In the genomic region with DNA sequence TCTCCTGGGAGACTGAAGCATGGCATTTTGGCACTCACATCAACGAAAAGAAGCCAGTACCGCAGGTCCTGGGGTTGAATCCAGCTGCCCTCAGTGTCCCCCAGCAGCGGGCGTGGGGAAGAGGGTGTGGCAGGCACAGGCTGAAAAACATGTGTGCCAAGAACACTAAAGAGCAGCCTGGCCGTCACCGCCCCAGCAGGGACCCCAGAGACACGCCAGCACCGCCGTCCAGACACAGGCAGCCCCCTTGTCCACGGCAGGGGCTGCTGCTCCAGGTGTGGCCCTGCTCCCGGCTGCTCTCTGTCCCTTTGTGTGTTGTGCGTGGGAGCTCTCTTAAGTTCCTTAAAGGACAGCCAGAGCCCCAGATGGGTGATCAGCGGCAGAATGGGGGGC, we compare ENCODE assay signal across 1 cellular context.
TF ChIP-seq lines count a peak whose summit lies in the region.

No MANE protein-coding gene starts in this region.

TF ChIP-seq in A549, 52 proteins besides CTCF, POLR2A, EP300 and RAD21 (continued from another document):
- TF ChIP-seq, protein P1, sequence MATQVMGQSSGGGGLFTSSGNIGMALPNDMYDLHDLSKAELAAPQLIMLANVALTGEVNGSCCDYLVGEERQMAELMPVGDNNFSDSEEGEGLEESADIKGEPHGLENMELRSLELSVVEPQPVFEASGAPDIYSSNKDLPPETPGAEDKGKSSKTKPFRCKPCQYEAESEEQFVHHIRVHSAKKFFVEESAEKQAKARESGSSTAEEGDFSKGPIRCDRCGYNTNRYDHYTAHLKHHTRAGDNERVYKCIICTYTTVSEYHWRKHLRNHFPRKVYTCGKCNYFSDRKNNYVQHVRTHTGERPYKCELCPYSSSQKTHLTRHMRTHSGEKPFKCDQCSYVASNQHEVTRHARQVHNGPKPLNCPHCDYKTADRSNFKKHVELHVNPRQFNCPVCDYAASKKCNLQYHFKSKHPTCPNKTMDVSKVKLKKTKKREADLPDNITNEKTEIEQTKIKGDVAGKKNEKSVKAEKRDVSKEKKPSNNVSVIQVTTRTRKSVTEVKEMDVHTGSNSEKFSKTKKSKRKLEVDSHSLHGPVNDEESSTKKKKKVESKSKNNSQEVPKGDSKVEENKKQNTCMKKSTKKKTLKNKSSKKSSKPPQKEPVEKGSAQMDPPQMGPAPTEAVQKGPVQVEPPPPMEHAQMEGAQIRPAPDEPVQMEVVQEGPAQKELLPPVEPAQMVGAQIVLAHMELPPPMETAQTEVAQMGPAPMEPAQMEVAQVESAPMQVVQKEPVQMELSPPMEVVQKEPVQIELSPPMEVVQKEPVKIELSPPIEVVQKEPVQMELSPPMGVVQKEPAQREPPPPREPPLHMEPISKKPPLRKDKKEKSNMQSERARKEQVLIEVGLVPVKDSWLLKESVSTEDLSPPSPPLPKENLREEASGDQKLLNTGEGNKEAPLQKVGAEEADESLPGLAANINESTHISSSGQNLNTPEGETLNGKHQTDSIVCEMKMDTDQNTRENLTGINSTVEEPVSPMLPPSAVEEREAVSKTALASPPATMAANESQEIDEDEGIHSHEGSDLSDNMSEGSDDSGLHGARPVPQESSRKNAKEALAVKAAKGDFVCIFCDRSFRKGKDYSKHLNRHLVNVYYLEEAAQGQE (IDR thresholded peaks at IDR 0.05), result no peak
- no peak for TF ChIP-seq CBX8 (IDR thresholded peaks at IDR 0.05)
- no peak for TF ChIP-seq NR3C1 (IDR thresholded peaks at IDR 0.05)
- no peak for TF ChIP-seq NFE2L2 (conservative IDR thresholded peaks at IDR 0.05; ENCODE audit: low read length)
- TF ChIP-seq TP53 (CRISPR knock-in tag; IDR thresholded peaks at IDR 0.05), result no peak
- TF ChIP-seq ZFP36 (IDR thresholded peaks at IDR 0.05; ENCODE audit: borderline replicate concordance, partially characterized antibody), result no peak
- no peak for TF ChIP-seq PHF8 (IDR thresholded peaks at IDR 0.05; ENCODE audit: borderline replicate concordance, low read depth)
